In genomic region chr2:183490930-183491329, GRCh38 we compare ENCODE assay signal across 12 cellular contexts.
DNase-seq lines count a peak whose midpoint lies in the region; TF ChIP-seq lines count a peak whose summit lies in the region.
"Had no signal": no experiment of that assay in that cellular context is flagged by ENCODE, and none has a peak within 500 bp of the region (broad histone marks: within the 10 kb centered on the region; RNA-seq: fewer than 3 reads in every experiment).

No MANE protein-coding gene starts in this region.

- H3K4me1 ChIP-seq in BE2C = no peaks in the 10 kb centered on the region

- H3K36me3 Mint-ChIP-seq in activated T-cell treated with anti-CD3 and anti-CD28 coated beads, Interleukin-2, amount 50 U/mL, for 24 hours (ENCODE audit: low read depth) = no peaks in the 10 kb centered on the region
- H3K36me3 Mint-ChIP-seq: CD4-positive, CD25-positive, alpha-beta regulatory T cell had no signal

- no peaks in the 10 kb centered on the region for H3K27me3 ChIP-seq in BE2C

- H3K4me3 Mint-ChIP-seq in activated T-cell treated with anti-CD3 and anti-CD28 coated beads, Interleukin-2, amount 50 U/mL, for 24 hours = no peak overlapping the region
- H3K4me3 Mint-ChIP-seq: CD4-positive, CD25-positive, alpha-beta regulatory T cell; effector memory CD8-positive, alpha-beta T cell; neural crest cell had no signal

- no peaks in the 10 kb centered on the region for H3K4me1 Mint-ChIP-seq in activated T-cell treated with anti-CD3 and anti-CD28 coated beads, Interleukin-2, amount 50 U/mL, for 24 hours (ENCODE audit: low read depth)
- H3K4me1 Mint-ChIP-seq: CD4-positive, CD25-positive, alpha-beta regulatory T cell; neural crest cell had no signal

- no peaks in the 10 kb centered on the region for H3K9me3 ChIP-seq in BE2C

- in situ Hi-C loops in G401 (cut with HindIII; ENCODE audit: low sequenced_read_pairs) = no loop called here

- no peaks in the 10 kb centered on the region for H3K36me3 ChIP-seq in BE2C

- H3K9me3 Mint-ChIP-seq in activated T-cell treated with anti-CD3 and anti-CD28 coated beads, Interleukin-2, amount 50 U/mL, for 24 hours = peaks cover 4% of the 10 kb centered on the region
- H3K9me3 Mint-ChIP-seq: neural crest cell had no signal

- H3K27me3 Mint-ChIP-seq in activated T-cell treated with anti-CD3 and anti-CD28 coated beads, Interleukin-2, amount 50 U/mL, for 24 hours = no peaks in the 10 kb centered on the region
- H3K27me3 Mint-ChIP-seq: CD4-positive, CD25-positive, alpha-beta regulatory T cell; effector memory CD8-positive, alpha-beta T cell had no signal

- H3K4me3 ChIP-seq in choroid plexus epithelial cell (ENCODE audit: low read depth, low read length) = no peak overlapping the region
- H3K4me3 ChIP-seq in BE2C (ENCODE audit: low read depth, low read length) = no peak overlapping the region

- TF ChIP-seq CTCF in choroid plexus epithelial cell (conservative IDR thresholded peaks at IDR 0.05; ENCODE audit: low read depth, low read length) (no peak), BE2C (IDR thresholded peaks at IDR 0.05; ENCODE audit: low read depth, low read length) (no peak)

- H3K27ac Mint-ChIP-seq in activated T-cell treated with anti-CD3 and anti-CD28 coated beads, Interleukin-2, amount 50 U/mL, for 24 hours = no peak overlapping the region
- H3K27ac Mint-ChIP-seq: CD4-positive, CD25-positive, alpha-beta regulatory T cell; effector memory CD8-positive, alpha-beta T cell had no signal

- DNase-seq in G401 (ENCODE audit: low spot score) = peak; percentile 10
- DNase-seq in NCI-H226 = peak; percentile 70
- DNase-seq in choroid plexus epithelial cell (ENCODE audit: low read depth) = peak; percentile 54
- DNase-seq in midbrain (lab: John Stamatoyannopoulos, UW) = peak; percentile 8
- no peak for DNase-seq in HUDEP-2 (lab: John Stamatoyannopoulos, UW; ENCODE audit: unreplicated experiment in 76 of 76)
- DNase-seq in BE2C = no peak
- DNase-seq in activated T-cell treated with anti-CD3 and anti-CD28 coated beads, Interleukin-2, amount 50 U/mL, for 24 hours = no peak
- DNase-seq in NCI-H146 treated with DMSO at 0.1 percent for 48 hours (lab: John Stamatoyannopoulos, UW; ENCODE audit: unreplicated experiment) = no peak
- DNase-seq: CD4-positive, CD25-positive, alpha-beta regulatory T cell; effector memory CD8-positive, alpha-beta T cell; stimulated activated CD4-positive, alpha-beta T cell treated with anti-CD3 and anti-CD28 coated beads, Interleukin-4, amount 100 ng/mL, for 1 hour had no signal

Comparison
In these comparisons a context has a peak if more than half of its experiments do, and no peak if none do; other contexts are left out.
1. DNase-seq: peak in G401 (single experiment), NCI-H226 (single experiment), choroid plexus epithelial cell (single experiment) and midbrain (single experiment); none in HUDEP-2 (0 of 76), BE2C (single experiment), activated T-cell treated with anti-CD3 and anti-CD28 coated beads, Interleukin-2, amount 50 U/mL, for 24 hours (single experiment) and NCI-H146 treated with DMSO at 0.1 percent for 48 hours (single experiment).